In the genomic region with DNA sequence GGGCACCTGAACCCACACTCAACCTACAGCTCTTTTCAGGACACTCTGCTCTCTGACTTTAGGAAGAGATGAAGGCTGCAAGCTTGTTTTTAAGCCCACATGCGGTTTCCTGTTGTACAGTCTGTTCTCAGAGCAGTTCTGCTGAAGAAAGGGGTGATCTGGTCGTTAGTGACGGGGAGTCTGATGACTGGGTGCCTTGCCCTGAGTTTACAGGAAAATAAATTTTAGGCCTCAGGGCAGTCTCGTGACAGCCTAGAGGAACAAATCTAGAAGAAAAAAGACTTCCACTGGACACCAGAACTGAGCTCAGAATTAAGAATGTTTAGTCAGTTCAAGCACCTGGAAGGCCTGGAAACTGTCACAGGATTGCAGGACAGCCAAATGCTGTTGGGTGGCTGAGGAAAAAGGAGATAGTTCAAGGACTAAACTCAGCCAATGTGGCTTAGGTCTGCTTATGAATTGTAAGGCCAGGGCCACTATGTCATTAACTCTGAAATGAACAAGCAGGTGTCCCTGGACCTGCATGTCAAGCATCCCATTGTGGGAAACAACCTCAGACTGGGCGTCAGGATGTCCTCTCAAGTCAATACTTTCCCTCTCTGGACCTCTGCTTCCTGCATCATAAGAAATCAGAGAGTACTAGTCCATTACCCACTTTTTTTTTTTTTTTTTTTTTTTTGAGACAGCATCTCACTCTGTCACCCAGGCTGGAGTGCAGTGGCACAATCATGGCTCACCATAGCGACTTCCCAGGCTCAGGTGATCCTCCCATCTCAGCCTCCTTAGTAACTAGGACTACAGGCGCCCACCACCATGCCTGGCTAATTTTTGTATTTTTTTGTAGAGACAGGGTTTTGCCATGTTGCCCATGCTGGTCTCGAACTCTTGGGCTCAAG, we compare ENCODE assay signal across 8 cellular contexts. TPM values are rescaled to one million over a fixed set of nuclear protein-coding genes. Genes with fewer than 3 reads are reported as not detected.
DNase-seq lines count a peak whose midpoint lies in the region; ATAC-seq, FAIRE-seq and TF ChIP-seq lines count a peak whose summit lies in the region.

No MANE protein-coding gene starts in this region.

- H3K36me3 Mint-ChIP-seq in activated CD4-positive, alpha-beta T cell treated with anti-CD3 and anti-CD28 coated beads, Interleukin-2, amount 10 ng/mL, durations not matched to agents 7 days and 5 days (ENCODE audit: low read depth): peaks cover 83% of the 10 kb centered on the region

- FAIRE-seq in GM12891 (lab: Jason Lieb, UNC): peak; percentile 88

- peaks cover 74% of the 10 kb centered on the region for H3K4me1 Mint-ChIP-seq in activated CD4-positive, alpha-beta T cell treated with anti-CD3 and anti-CD28 coated beads, Interleukin-2, amount 10 ng/mL, durations not matched to agents 7 days and 5 days

- H3K9me3 Mint-ChIP-seq in activated CD4-positive, alpha-beta T cell treated with anti-CD3 and anti-CD28 coated beads, Interleukin-2, amount 10 ng/mL, durations not matched to agents 7 days and 5 days: no peaks in the 10 kb centered on the region

- POLR2A ChIA-PET in activated CD4-positive, alpha-beta T cell treated with anti-CD3 and anti-CD28 coated beads, Interleukin-2, amount 10 ng/mL, durations not matched to agents 7 days and 5 days (lab: Charles Lee): interaction anchor here (0.9 kb wide), 1 partner anchor 9 kb away, joined by 4 read pairs; no protein-coding TSS in a partner anchor
- POLR2A ChIA-PET in HEK293T (lab: Yijun Ruan, JAX): no interaction called here

- CTCF ChIA-PET in activated CD4-positive, alpha-beta T cell treated with anti-CD3 and anti-CD28 coated beads, Interleukin-2, amount 10 ng/mL, durations not matched to agents 7 days and 5 days (lab: Charles Lee): interaction anchor here (1.2 kb wide), 1 partner anchor 11 kb away, joined by 3 read pairs; no protein-coding TSS in a partner anchor
- CTCF ChIA-PET in HEK293T (lab: Yijun Ruan, JAX): interaction anchor here (0.5 kb wide), 1 partner anchor 177 kb away, joined by 4 read pairs; no protein-coding TSS in a partner anchor

- peak overlapping the region; percentile 99 for H3K27ac Mint-ChIP-seq in activated CD4-positive, alpha-beta T cell treated with anti-CD3 and anti-CD28 coated beads, Interleukin-2, amount 10 ng/mL, durations not matched to agents 7 days and 5 days

- no peak for ATAC-seq in GM18505 (IDR thresholded peaks at IDR 0.05; ENCODE audit: unreplicated experiment)

- no peak for TF ChIP-seq POLR2A in GM12891 (IDR thresholded peaks at IDR 0.05; ENCODE audit: low read depth, low read length)
- no peak for TF ChIP-seq POLR2A in GM18505 (IDR thresholded peaks at IDR 0.05; ENCODE audit: borderline replicate concordance, extremely low read depth, insufficient read depth, insufficient read length)

- peak overlapping the region; percentile 99 for H3K4me3 Mint-ChIP-seq in activated CD4-positive, alpha-beta T cell treated with anti-CD3 and anti-CD28 coated beads, Interleukin-2, amount 10 ng/mL, durations not matched to agents 7 days and 5 days

- DNase-seq in GM12891 (ENCODE audit: insufficient read length, low spot score) (no peak), dermis blood vessel endothelial cell (peak; percentile 43), NCI-H187 (lab: John Stamatoyannopoulos, UW) (no peak), HEK293T (ENCODE audit: extremely low spot score) (no peak), NCI-H2196 treated with DMSO at 0.1 percent for 48 hours (lab: John Stamatoyannopoulos, UW; ENCODE audit: unreplicated experiment) (no peak)
- DNase-seq in activated CD4-positive, alpha-beta T cell treated with anti-CD3 and anti-CD28 coated beads, Interleukin-2, amount 10 ng/mL, durations not matched to agents 7 days and 5 days: peak; percentile 79
- peak; percentile 65 for DNase-seq in stimulated activated CD4-positive, alpha-beta T cell treated with anti-CD3 and anti-CD28 coated beads, Interleukin-1b, Interleukin-23, amount 100 ng/mL, for 48 hours

- no peaks in the 10 kb centered on the region for H3K27me3 Mint-ChIP-seq in activated CD4-positive, alpha-beta T cell treated with anti-CD3 and anti-CD28 coated beads, Interleukin-2, amount 10 ng/mL, durations not matched to agents 7 days and 5 days

TF ChIP-seq in GM12891, 5 proteins besides CTCF, POLR2A, EP300 and RAD21:
- TF ChIP-seq POLR2AphosphoS5 (IDR thresholded peaks at IDR 0.05; ENCODE audit: low read depth, low read length) (no peak), TAF1 (IDR thresholded peaks at IDR 0.05; ENCODE audit: low read depth, low read length) (no peak), POU2F2 (IDR thresholded peaks at IDR 0.05; ENCODE audit: low read depth, low read length) (no peak), PAX5 (IDR thresholded peaks at IDR 0.05; ENCODE audit: insufficient read depth, low read length, severe bottlenecking) (no peak)

TF ChIP-seq in HEK293T, 16 proteins besides CTCF, POLR2A, EP300 and RAD21:
- TF ChIP-seq ELF4 (IDR thresholded peaks at IDR 0.05): no peak
- TF ChIP-seq NFRKB (IDR thresholded peaks at IDR 0.05): no peak
- TF ChIP-seq L3MBTL2 (conservative IDR thresholded peaks at IDR 0.05): no peak
- TF ChIP-seq CTBP1 (IDR thresholded peaks at IDR 0.05; ENCODE audit: borderline replicate concordance): no peak
- no peak for TF ChIP-seq FOXM1 (IDR thresholded peaks at IDR 0.05; ENCODE audit: borderline replicate concordance)
- TF ChIP-seq TARDBP (IDR thresholded peaks at IDR 0.05): no peak
- TF ChIP-seq FOXA1 (IDR thresholded peaks at IDR 0.05): no peak

RNA-seq across cellular contexts. Expression of a gene that starts 5.7 kb away (rescaled TPM):
- 5.3 TPM for polyA plus RNA-seq in GM12891 (2012; ENCODE audit: low read depth, missing spikeins)
- 10 to 100 TPM; 56.0 to 63.0 TPM for total RNA-seq in activated CD4-positive, alpha-beta T cell treated with anti-CD3 and anti-CD28 coated beads, Interleukin-2, amount 10 ng/mL, durations not matched to agents 7 days and 5 days
- 15.4 and 17.2 TPM in 2 replicates for total RNA-seq in dermis blood vessel endothelial cell

RNA-seq across cellular contexts. Expression of a gene that starts 59.5 kb away (rescaled TPM):
- polyA plus RNA-seq in GM12891 (2012; ENCODE audit: low read depth, missing spikeins): 14.3 TPM
- total RNA-seq in activated CD4-positive, alpha-beta T cell treated with anti-CD3 and anti-CD28 coated beads, Interleukin-2, amount 10 ng/mL, durations not matched to agents 7 days and 5 days: 10 to 100 TPM; 31.6 to 32.7 TPM
- 17.0 and 20.3 TPM in 2 replicates for total RNA-seq in dermis blood vessel endothelial cell

Comparison
In these comparisons a context has a peak if more than half of its experiments do, and no peak if none do; other contexts are left out.
1. DNase-seq: peak in activated CD4-positive, alpha-beta T cell treated with anti-CD3 and anti-CD28 coated beads, Interleukin-2, amount 10 ng/mL, durations not matched to agents 7 days and 5 days (single experiment), dermis blood vessel endothelial cell (single experiment) and stimulated activated CD4-positive, alpha-beta T cell treated with anti-CD3 and anti-CD28 coated beads, Interleukin-1b, Interleukin-23, amount 100 ng/mL, for 48 hours (single experiment); none in GM12891 (single experiment), NCI-H187 (0 of 2), HEK293T (single experiment) and NCI-H2196 treated with DMSO at 0.1 percent for 48 hours (single experiment).